Comparison of ENCODE assay signal across 1 cellular context in genomic region chr18:812673-813404, GRCh38.
TF ChIP-seq lines count a peak whose summit lies in the region.

No MANE protein-coding gene starts in this region.

TF ChIP-seq in K562, 482 proteins besides CTCF, POLR2A, EP300 and RAD21 (continued from another document and continues in another):
- TF ChIP-seq KHSRP (IDR thresholded peaks at IDR 0.05) = 0 out of 2 replicates have a peak, but pooled peaks have one; percentile 27
- TF ChIP-seq HDAC3 (IDR thresholded peaks at IDR 0.05; ENCODE audit: borderline replicate concordance, partially characterized antibody) = no peak
- TF ChIP-seq IRF9 (tag; IDR thresholded peaks at IDR 0.05) = no peak
- TF ChIP-seq PKNOX1 (IDR thresholded peaks at IDR 0.05) = peak; percentile 16; the same call in 1 of the 2 replicates
- no peak for TF ChIP-seq SREBF2 (CRISPR knock-in tag; IDR thresholded peaks at IDR 0.05)
- TF ChIP-seq, protein P1, sequence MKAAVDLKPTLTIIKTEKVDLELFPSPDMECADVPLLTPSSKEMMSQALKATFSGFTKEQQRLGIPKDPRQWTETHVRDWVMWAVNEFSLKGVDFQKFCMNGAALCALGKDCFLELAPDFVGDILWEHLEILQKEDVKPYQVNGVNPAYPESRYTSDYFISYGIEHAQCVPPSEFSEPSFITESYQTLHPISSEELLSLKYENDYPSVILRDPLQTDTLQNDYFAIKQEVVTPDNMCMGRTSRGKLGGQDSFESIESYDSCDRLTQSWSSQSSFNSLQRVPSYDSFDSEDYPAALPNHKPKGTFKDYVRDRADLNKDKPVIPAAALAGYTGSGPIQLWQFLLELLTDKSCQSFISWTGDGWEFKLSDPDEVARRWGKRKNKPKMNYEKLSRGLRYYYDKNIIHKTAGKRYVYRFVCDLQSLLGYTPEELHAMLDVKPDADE (conservative IDR thresholded peaks at IDR 0.05; ENCODE audit: control insufficient read depth, low read depth, low read length) = no peak
- no peak for TF ChIP-seq JUN (IDR thresholded peaks at IDR 0.05; ENCODE audit: borderline replicate concordance, low read depth, low read length)
- peak; percentile 69; the same call in 1 of the 2 replicates for TF ChIP-seq JUN (CRISPR knock-in tag; IDR thresholded peaks at IDR 0.05; ENCODE audit: borderline replicate concordance)
- TF ChIP-seq PHTF2 (CRISPR knock-in tag; IDR thresholded peaks at IDR 0.05) = no peak
- peak; percentile 82; the same call in 1 of the 2 replicates for TF ChIP-seq ZNF431 (CRISPR knock-in tag; IDR thresholded peaks at IDR 0.05)
- peak; percentile 81 for TF ChIP-seq ZNF175 (CRISPR knock-in tag; IDR thresholded peaks at IDR 0.05; ENCODE audit: low read depth)
- peak; percentile 100 for TF ChIP-seq ZNF324 (CRISPR knock-in tag; IDR thresholded peaks at IDR 0.05)
- 0 out of 2 replicates have a peak, but pooled peaks have one; percentile 9 for TF ChIP-seq KLF13 (tag; IDR thresholded peaks at IDR 0.05; ENCODE audit: borderline replicate concordance, low read depth)
- peak; percentile 63; the same call in 1 of the 2 replicates for TF ChIP-seq E2F1 (CRISPR knock-in tag; IDR thresholded peaks at IDR 0.05)
- no peak; a peak in 2 of 4 replicates for TF ChIP-seq HDAC1 (IDR thresholded peaks at IDR 0.05)
- TF ChIP-seq ZEB2 (IDR thresholded peaks at IDR 0.05) = no peak; the same call in 1 of the 2 replicates
- TF ChIP-seq SIN3B (IDR thresholded peaks at IDR 0.05; ENCODE audit: low read depth) = no peak
- no peak for TF ChIP-seq BDP1 (IDR thresholded peaks at IDR 0.05; ENCODE audit: insufficient read depth, insufficient read length)
- TF ChIP-seq ZNF512 (tag; IDR thresholded peaks at IDR 0.05) = no peak
- TF ChIP-seq ZFP36 (IDR thresholded peaks at IDR 0.05; ENCODE audit: low read depth, low read length, partially characterized antibody) = no peak
- TF ChIP-seq KLF6 (CRISPR knock-in tag; IDR thresholded peaks at IDR 0.05; ENCODE audit: borderline replicate concordance) = no peak
- TF ChIP-seq, protein P2, sequence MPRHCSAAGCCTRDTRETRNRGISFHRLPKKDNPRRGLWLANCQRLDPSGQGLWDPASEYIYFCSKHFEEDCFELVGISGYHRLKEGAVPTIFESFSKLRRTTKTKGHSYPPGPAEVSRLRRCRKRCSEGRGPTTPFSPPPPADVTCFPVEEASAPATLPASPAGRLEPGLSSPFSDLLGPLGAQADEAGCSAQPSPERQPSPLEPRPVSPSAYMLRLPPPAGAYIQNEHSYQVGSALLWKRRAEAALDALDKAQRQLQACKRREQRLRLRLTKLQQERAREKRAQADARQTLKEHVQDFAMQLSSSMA (CRISPR knock-in tag; IDR thresholded peaks at IDR 0.05) = no peak
- TF ChIP-seq, protein P3, sequence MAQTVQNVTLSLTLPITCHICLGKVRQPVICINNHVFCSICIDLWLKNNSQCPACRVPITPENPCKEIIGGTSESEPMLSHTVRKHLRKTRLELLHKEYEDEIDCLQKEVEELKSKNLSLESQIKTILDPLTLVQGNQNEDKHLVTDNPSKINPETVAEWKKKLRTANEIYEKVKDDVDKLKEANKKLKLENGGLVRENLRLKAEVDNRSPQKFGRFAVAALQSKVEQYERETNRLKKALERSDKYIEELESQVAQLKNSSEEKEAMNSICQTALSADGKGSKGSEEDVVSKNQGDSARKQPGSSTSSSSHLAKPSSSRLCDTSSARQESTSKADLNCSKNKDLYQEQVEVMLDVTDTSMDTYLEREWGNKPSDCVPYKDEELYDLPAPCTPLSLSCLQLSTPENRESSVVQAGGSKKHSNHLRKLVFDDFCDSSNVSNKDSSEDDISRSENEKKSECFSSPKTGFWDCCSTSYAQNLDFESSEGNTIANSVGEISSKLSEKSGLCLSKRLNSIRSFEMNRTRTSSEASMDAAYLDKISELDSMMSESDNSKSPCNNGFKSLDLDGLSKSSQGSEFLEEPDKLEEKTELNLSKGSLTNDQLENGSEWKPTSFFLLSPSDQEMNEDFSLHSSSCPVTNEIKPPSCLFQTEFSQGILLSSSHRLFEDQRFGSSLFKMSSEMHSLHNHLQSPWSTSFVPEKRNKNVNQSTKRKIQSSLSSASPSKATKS (CRISPR knock-in tag; IDR thresholded peaks at IDR 0.05) = no peak
- TF ChIP-seq NCOA2 (IDR thresholded peaks at IDR 0.05; ENCODE audit: partially characterized antibody in 2 of 2) = no peak
- TF ChIP-seq MEF2A (IDR thresholded peaks at IDR 0.05; ENCODE audit: control insufficient read depth, low read depth, low read length) = no peak
- TF ChIP-seq, protein P4, sequence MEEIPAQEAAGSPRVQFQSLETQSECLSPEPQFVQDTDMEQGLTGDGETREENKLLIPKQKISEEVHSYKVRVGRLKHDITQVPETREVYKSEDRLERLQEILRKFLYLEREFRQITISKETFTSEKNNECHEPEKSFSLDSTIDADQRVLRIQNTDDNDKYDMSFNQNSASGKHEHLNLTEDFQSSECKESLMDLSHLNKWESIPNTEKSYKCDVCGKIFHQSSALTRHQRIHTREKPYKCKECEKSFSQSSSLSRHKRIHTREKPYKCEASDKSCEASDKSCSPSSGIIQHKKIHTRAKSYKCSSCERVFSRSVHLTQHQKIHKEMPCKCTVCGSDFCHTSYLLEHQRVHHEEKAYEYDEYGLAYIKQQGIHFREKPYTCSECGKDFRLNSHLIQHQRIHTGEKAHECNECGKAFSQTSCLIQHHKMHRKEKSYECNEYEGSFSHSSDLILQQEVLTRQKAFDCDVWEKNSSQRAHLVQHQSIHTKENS (CRISPR knock-in tag; IDR thresholded peaks at IDR 0.05) = no peak
- TF ChIP-seq HMGN3 (IDR thresholded peaks at IDR 0.05; ENCODE audit: borderline replicate concordance, extremely low read depth, insufficient read length, low read depth, low read length) = peak; percentile 13
- TF ChIP-seq CREBBP (IDR thresholded peaks at IDR 0.05; ENCODE audit: low read depth, low read length) = no peak
- no peak for TF ChIP-seq ZNF274 (IDR thresholded peaks at IDR 0.05; ENCODE audit: borderline replicate concordance, low read depth, low read length)
- TF ChIP-seq LEF1 (IDR thresholded peaks at IDR 0.05) = peak; percentile 52
- TF ChIP-seq BRCA1 (IDR thresholded peaks at IDR 0.05) = no peak
- no peak for TF ChIP-seq BRCA1 (CRISPR knock-in tag; IDR thresholded peaks at IDR 0.05)
- no peak; the same call in 1 of the 2 replicates for TF ChIP-seq CREB1 (IDR thresholded peaks at IDR 0.05)
- no peak for TF ChIP-seq CREB1 (CRISPR knock-in tag; IDR thresholded peaks at IDR 0.05)
- TF ChIP-seq HIVEP1 (CRISPR knock-in tag; IDR thresholded peaks at IDR 0.05) = 0 out of 2 replicates have a peak, but pooled peaks have one; percentile 44
- no peak; the same call in 1 of the 2 replicates for TF ChIP-seq NFATC3 (IDR thresholded peaks at IDR 0.05)
- no peak for TF ChIP-seq POLR3A (IDR thresholded peaks at IDR 0.05; ENCODE audit: borderline replicate concordance, extremely low read depth, insufficient read depth, insufficient read length)
- TF ChIP-seq ZNF217 (CRISPR knock-in tag; IDR thresholded peaks at IDR 0.05) = no peak
- TF ChIP-seq ELF2 (CRISPR knock-in tag; IDR thresholded peaks at IDR 0.05) = no peak
- no peak for TF ChIP-seq NR2F6 (CRISPR knock-in tag; IDR thresholded peaks at IDR 0.05)
- TF ChIP-seq CHAMP1 (IDR thresholded peaks at IDR 0.05) = no peak
- peak in 1 of 2 experiments; percentile 63; a peak in 1 of 4 replicates for TF ChIP-seq KDM4B (IDR thresholded peaks at IDR 0.05; ENCODE audit: borderline replicate concordance in 2 of 2, low read depth in 1 of 2)
- TF ChIP-seq, protein P5, sequence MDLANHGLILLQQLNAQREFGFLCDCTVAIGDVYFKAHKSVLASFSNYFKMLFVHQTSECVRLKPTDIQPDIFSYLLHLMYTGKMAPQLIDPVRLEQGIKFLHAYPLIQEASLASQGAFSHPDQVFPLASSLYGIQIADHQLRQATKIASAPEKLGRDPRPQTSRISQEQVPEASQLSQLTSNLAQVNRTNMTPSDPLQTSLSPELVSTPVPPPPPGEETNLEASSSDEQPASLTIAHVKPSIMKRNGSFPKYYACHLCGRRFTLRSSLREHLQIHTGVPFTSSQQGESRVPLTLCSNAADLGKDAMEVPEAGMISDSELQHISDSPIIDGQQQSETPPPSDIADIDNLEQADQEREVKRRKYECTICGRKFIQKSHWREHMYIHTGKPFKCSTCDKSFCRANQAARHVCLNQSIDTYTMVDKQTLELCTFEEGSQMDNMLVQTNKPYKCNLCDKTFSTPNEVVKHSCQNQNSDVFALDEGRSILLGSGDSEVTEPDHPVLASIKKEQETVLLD (IDR thresholded peaks at IDR 0.05) = peak; percentile 64
- no peak for TF ChIP-seq ARHGAP35 (IDR thresholded peaks at IDR 0.05; ENCODE audit: partially characterized antibody)
- no peak for TF ChIP-seq GATAD2B (IDR thresholded peaks at IDR 0.05; ENCODE audit: borderline replicate concordance)
- TF ChIP-seq WHSC1 (IDR thresholded peaks at IDR 0.05; ENCODE audit: low read length) = no peak
- no peak for TF ChIP-seq SMARCB1 (IDR thresholded peaks at IDR 0.05; ENCODE audit: insufficient read length, low read depth)
- TF ChIP-seq CREB3L1 (IDR thresholded peaks at IDR 0.05; ENCODE audit: borderline replicate concordance, low read depth) = 0 out of 2 replicates have a peak, but pooled peaks have one; percentile 4
- TF ChIP-seq CREM (IDR thresholded peaks at IDR 0.05; ENCODE audit: low read depth) = no peak
- TF ChIP-seq TFAM (CRISPR knock-in tag; conservative IDR thresholded peaks at IDR 0.05) = no peak
